1 cellular context compared by ENCODE assay signal in the genomic region with DNA sequence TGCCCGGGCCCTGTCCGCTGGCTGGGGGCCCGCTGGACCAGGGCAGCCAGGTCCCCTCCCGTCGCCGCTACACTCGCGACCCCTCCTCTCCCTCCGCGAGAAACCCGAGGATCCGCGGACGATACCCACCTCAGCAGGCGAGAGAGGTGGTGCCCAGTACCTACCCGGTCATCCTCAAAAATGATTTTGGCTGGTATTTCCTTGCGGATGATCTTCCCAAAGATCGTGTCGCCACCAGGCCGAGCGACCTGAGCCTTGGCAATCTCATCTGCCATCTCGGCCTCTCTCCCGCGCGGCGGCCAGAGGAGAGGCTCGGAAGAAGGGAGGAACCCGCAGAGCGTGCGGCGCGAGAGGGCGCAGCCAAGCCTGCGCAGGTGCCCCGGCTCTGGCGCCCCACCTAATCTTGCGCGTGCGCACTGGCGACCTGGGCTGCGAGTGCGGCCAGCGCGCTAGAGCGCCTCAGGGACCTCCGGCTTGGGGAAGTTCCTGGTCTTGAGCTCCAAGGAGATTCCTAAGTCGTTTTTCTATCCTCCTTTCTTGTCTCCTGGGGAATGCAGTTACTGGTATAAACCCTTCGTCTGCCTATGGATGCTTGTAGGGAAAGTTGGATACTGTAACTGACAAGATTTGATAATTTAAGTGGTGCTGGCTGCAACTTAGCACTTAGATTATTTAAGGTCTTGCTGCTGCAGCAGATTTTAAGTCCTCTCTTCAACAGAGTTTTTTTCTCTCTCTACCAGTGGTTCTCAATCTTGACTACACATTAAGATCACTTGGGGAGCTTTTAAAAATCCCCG.
TF ChIP-seq lines count a peak whose summit lies in the region.

TSS of gene HINT1 (minus strand) at position 326 of the 797 bp plus-strand sequence. CDS start at position 275, 51 bp downstream.

TF ChIP-seq in HepG2, 621 proteins besides CTCF, POLR2A, EP300 and RAD21 (continued from another document and continues in another):
- TF ChIP-seq, protein P1, sequence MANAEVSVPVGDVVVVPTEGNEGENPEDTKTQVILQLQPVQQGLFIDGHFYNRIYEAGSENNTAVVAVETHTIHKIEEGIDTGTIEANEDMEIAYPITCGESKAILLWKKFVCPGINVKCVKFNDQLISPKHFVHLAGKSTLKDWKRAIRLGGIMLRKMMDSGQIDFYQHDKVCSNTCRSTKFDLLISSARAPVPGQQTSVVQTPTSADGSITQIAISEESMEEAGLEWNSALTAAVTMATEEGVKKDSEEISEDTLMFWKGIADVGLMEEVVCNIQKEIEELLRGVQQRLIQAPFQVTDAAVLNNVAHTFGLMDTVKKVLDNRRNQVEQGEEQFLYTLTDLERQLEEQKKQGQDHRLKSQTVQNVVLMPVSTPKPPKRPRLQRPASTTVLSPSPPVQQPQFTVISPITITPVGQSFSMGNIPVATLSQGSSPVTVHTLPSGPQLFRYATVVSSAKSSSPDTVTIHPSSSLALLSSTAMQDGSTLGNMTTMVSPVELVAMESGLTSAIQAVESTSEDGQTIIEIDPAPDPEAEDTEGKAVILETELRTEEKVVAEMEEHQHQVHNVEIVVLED (CRISPR knock-in tag; IDR thresholded peaks at IDR 0.05; ENCODE audit: borderline replicate concordance) = peak; percentile 66; the same call in 1 of the 2 replicates
- TF ChIP-seq ZFP1 (CRISPR knock-in tag; IDR thresholded peaks at IDR 0.05) (peak; percentile 79), CBX5 (CRISPR knock-in tag; IDR thresholded peaks at IDR 0.05; ENCODE audit: borderline replicate concordance) (no peak; the same call in 1 of the 2 replicates), ZNF17 (CRISPR knock-in tag; IDR thresholded peaks at IDR 0.05) (0 out of 2 replicates have a peak, but pooled peaks have one; percentile 44), ELF3 (CRISPR knock-in tag; IDR thresholded peaks at IDR 0.05) (peak; percentile 81), KDM3A (CRISPR knock-in tag; IDR thresholded peaks at IDR 0.05; ENCODE audit: low read depth) (peak; percentile 85), KMT2B (CRISPR knock-in tag; IDR thresholded peaks at IDR 0.05) (peak; percentile 25; the same call in 1 of the 2 replicates), ZNF20 (CRISPR knock-in tag; IDR thresholded peaks at IDR 0.05) (no peak), UBTF (CRISPR knock-in tag; IDR thresholded peaks at IDR 0.05) (peak; percentile 86), ZIK1 (CRISPR knock-in tag; IDR thresholded peaks at IDR 0.05; ENCODE audit: borderline replicate concordance, low read depth) (peak; percentile 81; the same call in 1 of the 2 replicates), ZNF776 (CRISPR knock-in tag; IDR thresholded peaks at IDR 0.05) (no peak), FUBP1 (CRISPR knock-in tag; IDR thresholded peaks at IDR 0.05; ENCODE audit: borderline replicate concordance) (no peak), KDM1A (CRISPR knock-in tag; IDR thresholded peaks at IDR 0.05) (no peak), SMAD9 (CRISPR knock-in tag; IDR thresholded peaks at IDR 0.05) (0 out of 2 replicates have a peak, but pooled peaks have one; percentile 55), POLR2AphosphoS5 (IDR thresholded peaks at IDR 0.05; ENCODE audit: low read depth, low read length) (peak; percentile 91), DPF2 (CRISPR knock-in tag; IDR thresholded peaks at IDR 0.05; ENCODE audit: borderline replicate concordance, low read depth) (no peak), NCOA1 (CRISPR knock-in tag; IDR thresholded peaks at IDR 0.05) (peak; percentile 87), SMC3 (IDR thresholded peaks at IDR 0.05; ENCODE audit: low read length) (no peak), NONO (IDR thresholded peaks at IDR 0.05) (no peak), NONO (CRISPR knock-in tag; conservative IDR thresholded peaks at IDR 0.05) (no peak; the same call in 1 of the 2 replicates), TP53 (CRISPR knock-in tag; conservative IDR thresholded peaks at IDR 0.05) (0 out of 2 replicates have a peak, but pooled peaks have one; percentile 19), SAFB2 (CRISPR knock-in tag; IDR thresholded peaks at IDR 0.05; ENCODE audit: borderline replicate concordance, low read depth) (no peak; the same call in 1 of the 2 replicates), ZNF160 (CRISPR knock-in tag; IDR thresholded peaks at IDR 0.05) (peak; percentile 3; the same call in 1 of the 2 replicates), ZNF34 (CRISPR knock-in tag; IDR thresholded peaks at IDR 0.05; ENCODE audit: borderline replicate concordance) (peak; percentile 85; the same call in 1 of the 2 replicates), REPIN1 (CRISPR knock-in tag; IDR thresholded peaks at IDR 0.05; ENCODE audit: borderline replicate concordance, low read depth) (0 out of 2 replicates have a peak, but pooled peaks have one; percentile 35), ZNF639 (CRISPR knock-in tag; conservative IDR thresholded peaks at IDR 0.05) (no peak), YY1 (IDR thresholded peaks at IDR 0.05; ENCODE audit: insufficient read depth, insufficient replicate concordance, low read depth, low read length) (peak; percentile 66), SPEN (CRISPR knock-in tag; IDR thresholded peaks at IDR 0.05; ENCODE audit: low read depth) (peak; percentile 47; the same call in 1 of the 2 replicates), ARID2 (CRISPR knock-in tag; IDR thresholded peaks at IDR 0.05; ENCODE audit: borderline replicate concordance) (no peak), HNRNPLL (IDR thresholded peaks at IDR 0.05; ENCODE audit: low read depth, low read length, poor library complexity, severe bottlenecking) (peak; percentile 89), TOE1 (CRISPR knock-in tag; IDR thresholded peaks at IDR 0.05) (no peak), TBX2 (CRISPR knock-in tag; IDR thresholded peaks at IDR 0.05; ENCODE audit: borderline replicate concordance) (peak; percentile 73; the same call in 1 of the 2 replicates), RARG (CRISPR knock-in tag; IDR thresholded peaks at IDR 0.05; ENCODE audit: low read depth) (no peak)
- TF ChIP-seq, protein P2, sequence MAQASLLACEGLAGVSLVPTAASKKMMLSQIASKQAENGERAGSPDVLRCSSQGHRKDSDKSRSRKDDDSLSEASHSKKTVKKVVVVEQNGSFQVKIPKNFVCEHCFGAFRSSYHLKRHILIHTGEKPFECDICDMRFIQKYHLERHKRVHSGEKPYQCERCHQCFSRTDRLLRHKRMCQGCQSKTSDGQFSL (CRISPR knock-in tag; IDR thresholded peaks at IDR 0.05) = no peak
- TF ChIP-seq, protein P3, sequence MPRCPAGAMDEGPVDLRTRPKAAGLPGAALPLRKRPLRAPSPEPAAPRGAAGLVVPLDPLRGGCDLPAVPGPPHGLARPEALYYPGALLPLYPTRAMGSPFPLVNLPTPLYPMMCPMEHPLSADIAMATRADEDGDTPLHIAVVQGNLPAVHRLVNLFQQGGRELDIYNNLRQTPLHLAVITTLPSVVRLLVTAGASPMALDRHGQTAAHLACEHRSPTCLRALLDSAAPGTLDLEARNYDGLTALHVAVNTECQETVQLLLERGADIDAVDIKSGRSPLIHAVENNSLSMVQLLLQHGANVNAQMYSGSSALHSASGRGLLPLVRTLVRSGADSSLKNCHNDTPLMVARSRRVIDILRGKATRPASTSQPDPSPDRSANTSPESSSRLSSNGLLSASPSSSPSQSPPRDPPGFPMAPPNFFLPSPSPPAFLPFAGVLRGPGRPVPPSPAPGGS (CRISPR knock-in tag; IDR thresholded peaks at IDR 0.05) = 0 out of 2 replicates have a peak, but pooled peaks have one; percentile 54
- TF ChIP-seq, protein P4, sequence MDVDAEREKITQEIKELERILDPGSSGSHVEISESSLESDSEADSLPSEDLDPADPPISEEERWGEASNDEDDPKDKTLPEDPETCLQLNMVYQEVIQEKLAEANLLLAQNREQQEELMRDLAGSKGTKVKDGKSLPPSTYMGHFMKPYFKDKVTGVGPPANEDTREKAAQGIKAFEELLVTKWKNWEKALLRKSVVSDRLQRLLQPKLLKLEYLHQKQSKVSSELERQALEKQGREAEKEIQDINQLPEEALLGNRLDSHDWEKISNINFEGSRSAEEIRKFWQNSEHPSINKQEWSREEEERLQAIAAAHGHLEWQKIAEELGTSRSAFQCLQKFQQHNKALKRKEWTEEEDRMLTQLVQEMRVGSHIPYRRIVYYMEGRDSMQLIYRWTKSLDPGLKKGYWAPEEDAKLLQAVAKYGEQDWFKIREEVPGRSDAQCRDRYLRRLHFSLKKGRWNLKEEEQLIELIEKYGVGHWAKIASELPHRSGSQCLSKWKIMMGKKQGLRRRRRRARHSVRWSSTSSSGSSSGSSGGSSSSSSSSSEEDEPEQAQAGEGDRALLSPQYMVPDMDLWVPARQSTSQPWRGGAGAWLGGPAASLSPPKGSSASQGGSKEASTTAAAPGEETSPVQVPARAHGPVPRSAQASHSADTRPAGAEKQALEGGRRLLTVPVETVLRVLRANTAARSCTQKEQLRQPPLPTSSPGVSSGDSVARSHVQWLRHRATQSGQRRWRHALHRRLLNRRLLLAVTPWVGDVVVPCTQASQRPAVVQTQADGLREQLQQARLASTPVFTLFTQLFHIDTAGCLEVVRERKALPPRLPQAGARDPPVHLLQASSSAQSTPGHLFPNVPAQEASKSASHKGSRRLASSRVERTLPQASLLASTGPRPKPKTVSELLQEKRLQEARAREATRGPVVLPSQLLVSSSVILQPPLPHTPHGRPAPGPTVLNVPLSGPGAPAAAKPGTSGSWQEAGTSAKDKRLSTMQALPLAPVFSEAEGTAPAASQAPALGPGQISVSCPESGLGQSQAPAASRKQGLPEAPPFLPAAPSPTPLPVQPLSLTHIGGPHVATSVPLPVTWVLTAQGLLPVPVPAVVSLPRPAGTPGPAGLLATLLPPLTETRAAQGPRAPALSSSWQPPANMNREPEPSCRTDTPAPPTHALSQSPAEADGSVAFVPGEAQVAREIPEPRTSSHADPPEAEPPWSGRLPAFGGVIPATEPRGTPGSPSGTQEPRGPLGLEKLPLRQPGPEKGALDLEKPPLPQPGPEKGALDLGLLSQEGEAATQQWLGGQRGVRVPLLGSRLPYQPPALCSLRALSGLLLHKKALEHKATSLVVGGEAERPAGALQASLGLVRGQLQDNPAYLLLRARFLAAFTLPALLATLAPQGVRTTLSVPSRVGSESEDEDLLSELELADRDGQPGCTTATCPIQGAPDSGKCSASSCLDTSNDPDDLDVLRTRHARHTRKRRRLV (CRISPR knock-in tag; IDR thresholded peaks at IDR 0.05) = 0 out of 2 replicates have a peak, but pooled peaks have one; percentile 31
- TF ChIP-seq, protein P5, sequence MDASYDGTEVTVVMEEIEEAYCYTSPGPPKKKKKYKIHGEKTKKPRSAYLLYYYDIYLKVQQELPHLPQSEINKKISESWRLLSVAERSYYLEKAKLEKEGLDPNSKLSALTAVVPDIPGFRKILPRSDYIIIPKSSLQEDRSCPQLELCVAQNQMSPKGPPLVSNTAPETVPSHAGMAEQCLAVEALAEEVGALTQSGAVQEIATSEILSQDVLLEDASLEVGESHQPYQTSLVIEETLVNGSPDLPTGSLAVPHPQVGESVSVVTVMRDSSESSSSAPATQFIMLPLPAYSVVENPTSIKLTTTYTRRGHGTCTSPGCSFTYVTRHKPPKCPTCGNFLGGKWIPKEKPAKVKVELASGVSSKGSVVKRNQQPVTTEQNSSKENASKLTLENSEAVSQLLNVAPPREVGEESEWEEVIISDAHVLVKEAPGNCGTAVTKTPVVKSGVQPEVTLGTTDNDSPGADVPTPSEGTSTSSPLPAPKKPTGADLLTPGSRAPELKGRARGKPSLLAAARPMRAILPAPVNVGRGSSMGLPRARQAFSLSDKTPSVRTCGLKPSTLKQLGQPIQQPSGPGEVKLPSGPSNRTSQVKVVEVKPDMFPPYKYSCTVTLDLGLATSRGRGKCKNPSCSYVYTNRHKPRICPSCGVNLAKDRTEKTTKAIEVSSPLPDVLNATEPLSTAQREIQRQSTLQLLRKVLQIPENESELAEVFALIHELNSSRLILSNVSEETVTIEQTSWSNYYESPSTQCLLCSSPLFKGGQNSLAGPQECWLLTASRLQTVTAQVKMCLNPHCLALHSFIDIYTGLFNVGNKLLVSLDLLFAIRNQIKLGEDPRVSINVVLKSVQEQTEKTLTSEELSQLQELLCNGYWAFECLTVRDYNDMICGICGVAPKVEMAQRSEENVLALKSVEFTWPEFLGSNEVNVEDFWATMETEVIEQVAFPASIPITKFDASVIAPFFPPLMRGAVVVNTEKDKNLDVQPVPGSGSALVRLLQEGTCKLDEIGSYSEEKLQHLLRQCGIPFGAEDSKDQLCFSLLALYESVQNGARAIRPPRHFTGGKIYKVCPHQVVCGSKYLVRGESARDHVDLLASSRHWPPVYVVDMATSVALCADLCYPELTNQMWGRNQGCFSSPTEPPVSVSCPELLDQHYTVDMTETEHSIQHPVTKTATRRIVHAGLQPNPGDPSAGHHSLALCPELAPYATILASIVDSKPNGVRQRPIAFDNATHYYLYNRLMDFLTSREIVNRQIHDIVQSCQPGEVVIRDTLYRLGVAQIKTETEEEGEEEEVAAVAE (CRISPR knock-in tag; IDR thresholded peaks at IDR 0.05; ENCODE audit: borderline replicate concordance) = peak; percentile 20; the same call in 1 of the 2 replicates
